ENCODE assay signal across 10 cellular contexts in the genomic region with DNA sequence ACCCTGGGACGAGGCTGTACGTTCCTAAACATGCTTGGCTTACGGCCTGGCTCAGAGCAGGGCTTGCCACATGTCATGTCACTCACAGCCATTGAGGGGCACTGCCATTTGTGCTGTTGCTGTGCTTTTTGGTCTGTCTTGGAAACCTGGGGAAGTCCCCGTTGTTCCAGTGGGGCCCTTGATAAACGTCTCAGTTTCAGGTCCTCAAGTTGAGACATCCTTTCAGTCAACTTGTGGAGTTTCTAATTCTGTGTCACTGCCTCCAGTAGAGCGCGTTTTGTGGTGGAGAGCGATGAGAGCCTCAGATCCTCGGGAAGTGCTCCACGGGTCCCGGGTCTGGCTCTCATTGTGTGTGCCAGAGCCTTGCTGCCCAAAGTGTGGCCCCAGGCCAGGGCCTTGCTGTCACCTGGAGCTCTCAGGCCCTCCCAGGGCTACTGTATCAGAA. TPM values are rescaled to one million over a fixed set of nuclear protein-coding genes. Genes with fewer than 3 reads are reported as not detected.
DNase-seq lines count a peak whose midpoint lies in the region; ATAC-seq and TF ChIP-seq lines count a peak whose summit lies in the region.
"Had no signal": no experiment of that assay in that cellular context is flagged by ENCODE, and none has a peak within 500 bp of the region (broad histone marks: within the 10 kb centered on the region; RNA-seq: fewer than 3 reads in every experiment).

No MANE protein-coding gene starts in this region.

- H3K4me1 ChIP-seq in CD4-positive, alpha-beta memory T cell (ENCODE audit: insufficient read depth, low read length) = peaks cover 17% of the 10 kb centered on the region
- H3K4me1 ChIP-seq in tibial artery = no peaks in the 10 kb centered on the region

- H3K4me1 Mint-ChIP-seq in CD4-positive, alpha-beta memory T cell = peaks cover 16 to 22% (median 20%) of the 10 kb centered on the region in 4 donors
- H3K4me1 Mint-ChIP-seq in activated T-helper 1 cell treated with anti-CD3 and anti-CD28 coated beads, Interleukin-12 subunit alpha, Interleukin-12 subunit beta, Interleukin-2, Interleukin-4 antibody, amounts not matched to agents 30 ng/mL and 10 ng/mL and 1 ng/mL, durations not matched to agents 14 hours and 24 hours and 36 hours (ENCODE audit: low read depth) = peaks cover 14% of the 10 kb centered on the region
- H3K4me1 Mint-ChIP-seq in stimulated activated memory B cell treated with anti-CD40 and anti-IgM and Interleukin-4, amounts not matched to agents 10 μg/mL and 1 μg/mL and 100 μg/mL, for 72 hours = peaks cover 21% of the 10 kb centered on the region
- no peaks in the 10 kb centered on the region for H3K4me1 Mint-ChIP-seq in immature natural killer cell

- POLR2A ChIA-PET in CD4-positive, alpha-beta memory T cell (lab: Charles Lee; ENCODE audit: partially characterized antibody) = interaction anchor here (1.1 to 1.2 kb wide), 2 partner anchors 32 to 39 kb away, joined by 3 read pairs; no protein-coding TSS in a partner anchor

- peak overlapping the region in 6 of 7 donors; percentile 77 to 92 (median 84) for H3K27ac Mint-ChIP-seq in CD4-positive, alpha-beta memory T cell
- H3K27ac Mint-ChIP-seq in activated T-helper 1 cell treated with anti-CD3 and anti-CD28 coated beads, Interleukin-12 subunit alpha, Interleukin-12 subunit beta, Interleukin-2, Interleukin-4 antibody, amounts not matched to agents 30 ng/mL and 10 ng/mL and 1 ng/mL, durations not matched to agents 14 hours and 24 hours and 36 hours = no peak overlapping the region
- H3K27ac Mint-ChIP-seq in stimulated activated memory B cell treated with anti-CD40 and anti-IgM and Interleukin-4, amounts not matched to agents 10 μg/mL and 1 μg/mL and 100 μg/mL, for 72 hours = peak overlapping the region; percentile 81
- no peak overlapping the region for H3K27ac Mint-ChIP-seq in immature natural killer cell
- H3K27ac Mint-ChIP-seq: activated naive CD8-positive, alpha-beta T cell treated with anti-CD3 and anti-CD28 coated beads, Interleukin-2, amount 10 ng/mL, durations not matched to agents 7 days and 5 days had no signal

- H3K9me3 ChIP-seq in CD4-positive, alpha-beta memory T cell (ENCODE audit: control insufficient read depth in 1 of 2, low read length in 2 of 2) = no peaks in the 10 kb centered on the region
- no peaks in the 10 kb centered on the region for H3K9me3 ChIP-seq in tibial artery

- intact Hi-C loops in CD4-positive, alpha-beta memory T cell (cut with micrococcal nuclease) = loop anchor here (1.0 to 5.0 kb wide), 3 partner anchors 23 to 62 kb away; no protein-coding TSS in a partner anchor
- intact Hi-C loops in activated T-helper 1 cell treated with anti-CD3 and anti-CD28 coated beads, Interleukin-12 subunit alpha, Interleukin-12 subunit beta, Interleukin-2, Interleukin-4 antibody, amounts not matched to agents 30 ng/mL and 10 ng/mL and 1 ng/mL, durations not matched to agents 14 hours and 24 hours and 36 hours (cut with micrococcal nuclease) = loop anchor here (1.0 to 2.0 kb wide), 2 partner anchors 33 to 62 kb away; no protein-coding TSS in a partner anchor
- intact Hi-C loops in tibial artery (cut with DNase I; ENCODE audit: low total_unique reads) = no loop called here

- no peaks in the 10 kb centered on the region for H3K9me3 Mint-ChIP-seq in CD4-positive, alpha-beta memory T cell
- no peaks in the 10 kb centered on the region for H3K9me3 Mint-ChIP-seq in activated T-helper 1 cell treated with anti-CD3 and anti-CD28 coated beads, Interleukin-12 subunit alpha, Interleukin-12 subunit beta, Interleukin-2, Interleukin-4 antibody, amounts not matched to agents 30 ng/mL and 10 ng/mL and 1 ng/mL, durations not matched to agents 14 hours and 24 hours and 36 hours
- no peaks in the 10 kb centered on the region for H3K9me3 Mint-ChIP-seq in stimulated activated memory B cell treated with anti-CD40 and anti-IgM and Interleukin-4, amounts not matched to agents 10 μg/mL and 1 μg/mL and 100 μg/mL, for 72 hours
- H3K9me3 Mint-ChIP-seq in immature natural killer cell = peaks cover 0 to 2% (median 0%) of the 10 kb centered on the region in 6 donors

- peaks cover 0 to 2% of the 10 kb centered on the region in 2 donors for H3K36me3 Mint-ChIP-seq in CD4-positive, alpha-beta memory T cell
- H3K36me3 Mint-ChIP-seq in activated T-helper 1 cell treated with anti-CD3 and anti-CD28 coated beads, Interleukin-12 subunit alpha, Interleukin-12 subunit beta, Interleukin-2, Interleukin-4 antibody, amounts not matched to agents 30 ng/mL and 10 ng/mL and 1 ng/mL, durations not matched to agents 14 hours and 24 hours and 36 hours (ENCODE audit: low read depth) = no peaks in the 10 kb centered on the region
- peaks cover 6% of the 10 kb centered on the region for H3K36me3 Mint-ChIP-seq in stimulated activated memory B cell treated with anti-CD40 and anti-IgM and Interleukin-4, amounts not matched to agents 10 μg/mL and 1 μg/mL and 100 μg/mL, for 72 hours
- no peaks in the 10 kb centered on the region for H3K36me3 Mint-ChIP-seq in immature natural killer cell
- H3K36me3 Mint-ChIP-seq: activated naive CD8-positive, alpha-beta T cell treated with anti-CD3 and anti-CD28 coated beads, Interleukin-2, amount 10 ng/mL, durations not matched to agents 7 days and 5 days had no signal

- H3K36me3 ChIP-seq in CD4-positive, alpha-beta memory T cell (ENCODE audit: insufficient read depth, low read length) = no peaks in the 10 kb centered on the region
- H3K36me3 ChIP-seq in tibial artery = no peaks in the 10 kb centered on the region

- peak; percentile 97 for ATAC-seq in HG03521 (IDR thresholded peaks at IDR 0.05; ENCODE audit: unreplicated experiment)
- peak; percentile 100 for ATAC-seq in stimulated activated memory B cell treated with anti-CD40 and anti-IgM and Interleukin-4, amounts not matched to agents 10 μg/mL and 1 μg/mL and 100 μg/mL, for 72 hours

- peak; percentile 65 to 80 (median 73) for DNase-seq in CD4-positive, alpha-beta memory T cell
- DNase-seq in GM20000 (ENCODE audit: low spot score) (peak; percentile 77), immature natural killer cell (no peak), G401 (ENCODE audit: low spot score) (no peak), tibial artery (no peak)
- peak; percentile 14 for DNase-seq in activated T-helper 1 cell treated with anti-CD3 and anti-CD28 coated beads, Interleukin-12 subunit alpha, Interleukin-12 subunit beta, Interleukin-2, Interleukin-4 antibody, amounts not matched to agents 30 ng/mL and 10 ng/mL and 1 ng/mL, durations not matched to agents 14 hours and 24 hours and 36 hours (ENCODE audit: low spot score)
- DNase-seq: activated naive CD8-positive, alpha-beta T cell treated with anti-CD3 and anti-CD28 coated beads, Interleukin-2, amount 10 ng/mL, durations not matched to agents 7 days and 5 days had no signal

- peak overlapping the region in 1 of 2 donors; percentile 21 for H3K4me3 ChIP-seq in CD4-positive, alpha-beta memory T cell (ENCODE audit: low read length in 2 of 2)
- H3K4me3 ChIP-seq in tibial artery = no peak overlapping the region
- H3K4me3 ChIP-seq: lung had no signal

- H3K27me3 Mint-ChIP-seq in CD4-positive, alpha-beta memory T cell = no peaks in the 10 kb centered on the region
- peaks cover 11% of the 10 kb centered on the region for H3K27me3 Mint-ChIP-seq in activated T-helper 1 cell treated with anti-CD3 and anti-CD28 coated beads, Interleukin-12 subunit alpha, Interleukin-12 subunit beta, Interleukin-2, Interleukin-4 antibody, amounts not matched to agents 30 ng/mL and 10 ng/mL and 1 ng/mL, durations not matched to agents 14 hours and 24 hours and 36 hours (ENCODE audit: insufficient read depth)
- H3K27me3 Mint-ChIP-seq in stimulated activated memory B cell treated with anti-CD40 and anti-IgM and Interleukin-4, amounts not matched to agents 10 μg/mL and 1 μg/mL and 100 μg/mL, for 72 hours = no peaks in the 10 kb centered on the region
- H3K27me3 Mint-ChIP-seq in immature natural killer cell (ENCODE audit: low read depth in 3 of 3) = peaks cover 2 to 4% (median 4%) of the 10 kb centered on the region in 3 donors

- CTCF ChIA-PET in CD4-positive, alpha-beta memory T cell (lab: Charles Lee; ENCODE audit: partially characterized antibody) = interaction anchor here (0.8 to 1.5 kb wide), 3 partner anchors 14 to 65 kb away, joined by 3 to 8 read pairs (median 3); no protein-coding TSS in a partner anchor

- no peaks in the 10 kb centered on the region for H3K27me3 ChIP-seq in CD4-positive, alpha-beta memory T cell (ENCODE audit: insufficient read depth, low read length)
- H3K27me3 ChIP-seq in tibial artery = no peaks in the 10 kb centered on the region

- peak overlapping the region; percentile 1 to 74 (median 62) for H3K4me3 Mint-ChIP-seq in CD4-positive, alpha-beta memory T cell
- no peak overlapping the region for H3K4me3 Mint-ChIP-seq in activated T-helper 1 cell treated with anti-CD3 and anti-CD28 coated beads, Interleukin-12 subunit alpha, Interleukin-12 subunit beta, Interleukin-2, Interleukin-4 antibody, amounts not matched to agents 30 ng/mL and 10 ng/mL and 1 ng/mL, durations not matched to agents 14 hours and 24 hours and 36 hours
- peak overlapping the region; percentile 44 for H3K4me3 Mint-ChIP-seq in stimulated activated memory B cell treated with anti-CD40 and anti-IgM and Interleukin-4, amounts not matched to agents 10 μg/mL and 1 μg/mL and 100 μg/mL, for 72 hours
- H3K4me3 Mint-ChIP-seq in immature natural killer cell = no peak overlapping the region
- H3K4me3 Mint-ChIP-seq: activated naive CD8-positive, alpha-beta T cell treated with anti-CD3 and anti-CD28 coated beads, Interleukin-2, amount 10 ng/mL, durations not matched to agents 7 days and 5 days had no signal

- H3K27ac ChIP-seq in CD4-positive, alpha-beta memory T cell (ENCODE audit: low read depth, low read length) = peak overlapping the region; percentile 26
- no peak overlapping the region for H3K27ac ChIP-seq in tibial artery

- TF ChIP-seq CTCF in GM20000 (IDR thresholded peaks at IDR 0.05; ENCODE audit: extremely low read depth, missing control alignments) = peak; percentile 77
- TF ChIP-seq CTCF in tibial artery (IDR thresholded peaks at IDR 0.05) = no peak

- in situ Hi-C loops in G401 (cut with HindIII; ENCODE audit: low sequenced_read_pairs) = no loop called here

RNA-seq across cellular contexts. Expression of a gene that starts 43.0 kb away (rescaled TPM):
- 10 to 100 TPM; 21.7 to 23.7 TPM for total RNA-seq in CD4-positive, alpha-beta memory T cell
- polyA plus RNA-seq in CD4-positive, alpha-beta memory T cell = 100 to 1,000 TPM in 1 of 2 donors, 10 to 100 TPM in 1; 98.7 to 124 TPM
- total RNA-seq in activated T-helper 1 cell treated with anti-CD3 and anti-CD28 coated beads, Interleukin-12 subunit alpha, Interleukin-12 subunit beta, Interleukin-2, Interleukin-4 antibody, amounts not matched to agents 30 ng/mL and 10 ng/mL and 1 ng/mL, durations not matched to agents 14 hours and 24 hours and 36 hours = not detected in 2 replicates
- 1 to 10 TPM in 2 of 3 donors, under 1 TPM in 1; 0.79 to 2.3 (median 1.8) TPM for polyA plus RNA-seq in immature natural killer cell
- not detected in 2 replicates for total RNA-seq in G401 (2014; rRNA removed; shearing (Covaris generic))

Comparison
In these comparisons a context has a peak if more than half of its experiments do, and no peak if none do; other contexts are left out.
1. DNase-seq: peak in CD4-positive, alpha-beta memory T cell (5 of 5), GM20000 (single experiment) and activated T-helper 1 cell treated with anti-CD3 and anti-CD28 coated beads, Interleukin-12 subunit alpha, Interleukin-12 subunit beta, Interleukin-2, Interleukin-4 antibody, amounts not matched to agents 30 ng/mL and 10 ng/mL and 1 ng/mL, durations not matched to agents 14 hours and 24 hours and 36 hours (single experiment); none in immature natural killer cell (0 of 3), G401 (single experiment) and tibial artery (0 of 2).
2. H3K27ac Mint-ChIP-seq: peak in CD4-positive, alpha-beta memory T cell (6 of 7) and stimulated activated memory B cell treated with anti-CD40 and anti-IgM and Interleukin-4, amounts not matched to agents 10 μg/mL and 1 μg/mL and 100 μg/mL, for 72 hours (single experiment); none in activated T-helper 1 cell treated with anti-CD3 and anti-CD28 coated beads, Interleukin-12 subunit alpha, Interleukin-12 subunit beta, Interleukin-2, Interleukin-4 antibody, amounts not matched to agents 30 ng/mL and 10 ng/mL and 1 ng/mL, durations not matched to agents 14 hours and 24 hours and 36 hours (single experiment) and immature natural killer cell (0 of 6).
3. H3K4me3 Mint-ChIP-seq: peak in CD4-positive, alpha-beta memory T cell (8 of 8) and stimulated activated memory B cell treated with anti-CD40 and anti-IgM and Interleukin-4, amounts not matched to agents 10 μg/mL and 1 μg/mL and 100 μg/mL, for 72 hours (single experiment); none in activated T-helper 1 cell treated with anti-CD3 and anti-CD28 coated beads, Interleukin-12 subunit alpha, Interleukin-12 subunit beta, Interleukin-2, Interleukin-4 antibody, amounts not matched to agents 30 ng/mL and 10 ng/mL and 1 ng/mL, durations not matched to agents 14 hours and 24 hours and 36 hours (single experiment) and immature natural killer cell (0 of 5).
4. RNA of a gene that starts 43.0 kb away (total RNA-seq): 21.7 to 23.7 TPM in CD4-positive, alpha-beta memory T cell; not detected in activated T-helper 1 cell treated with anti-CD3 and anti-CD28 coated beads, Interleukin-12 subunit alpha, Interleukin-12 subunit beta, Interleukin-2, Interleukin-4 antibody, amounts not matched to agents 30 ng/mL and 10 ng/mL and 1 ng/mL, durations not matched to agents 14 hours and 24 hours and 36 hours and not detected in G401; every median in the first group is over 10 times any median in the second.